In genomic region chr21:35217504-35218060, GRCh38 we compare ENCODE assay signal across 8 cellular contexts.
DNase-seq lines count a peak whose midpoint lies in the region; ATAC-seq and TF ChIP-seq lines count a peak whose summit lies in the region.

No MANE protein-coding gene starts in this region.

- ATAC-seq in HCT116 (peak; percentile 97), GM21786 (IDR thresholded peaks at IDR 0.05; ENCODE audit: unreplicated experiment) (no peak)

- DNase-seq in AG08396 (ENCODE audit: low spot score): peak; percentile 56
- peak; percentile 98 for DNase-seq in HCT116 (ENCODE audit: low read depth, low spot score)
- DNase-seq in iPS DF 4.7 (ENCODE audit: extremely low read depth, low spot score): peak; percentile 19
- DNase-seq in GOT3 (lab: John Stamatoyannopoulos, UW): no peak
- no peak for DNase-seq in NCI-H2107 (lab: John Stamatoyannopoulos, UW)
- DNase-seq in ascending aorta (ENCODE audit: low spot score in 2 of 2): no peak

- peak overlapping the region; percentile 23 for H3K9ac ChIP-seq in HCT116 (ENCODE audit: low read length)

- H3K9me2 ChIP-seq in HCT116 (ENCODE audit: insufficient read depth): no peaks in the 10 kb centered on the region

- H3K27me3 ChIP-seq in HCT116 (ENCODE audit: insufficient read depth, low read length) (no peaks in the 10 kb centered on the region), ascending aorta (no peaks in the 10 kb centered on the region)

- H3K27ac ChIP-seq in HCT116 (ENCODE audit: low read depth, low read length) (peak overlapping the region; percentile 68; the same call in 1 of the 2 replicates), VCaP (peak overlapping the region; percentile 70), ascending aorta (no peak overlapping the region)

- H2AFZ ChIP-seq in HCT116 (ENCODE audit: low read depth, low read length, poor library complexity, severe bottlenecking): no peak overlapping the region

- TF ChIP-seq CTCF in HCT116 (IDR thresholded peaks at IDR 0.05 in 2 of 3, conservative IDR thresholded peaks at IDR 0.05 in 1 of 3; ENCODE audit: borderline replicate concordance in 1 of 3, insufficient read depth in 1 of 3, low read depth in 2 of 3, low read length in 2 of 3): no peak
- TF ChIP-seq CTCF in VCaP (conservative IDR thresholded peaks at IDR 0.05): no peak
- TF ChIP-seq CTCF in ascending aorta (IDR thresholded peaks at IDR 0.05): no peak

- H3K9me3 ChIP-seq in HCT116 (ENCODE audit: control insufficient read depth in 1 of 2, insufficient read depth in 1 of 2, low read depth in 1 of 2, low read length in 2 of 2) (no peaks in the 10 kb centered on the region), ascending aorta (no peaks in the 10 kb centered on the region)

- RAD21 ChIA-PET in HCT116 (lab: Charles Lee; ENCODE audit: low non-redundant PET in 1 of 2, low total read pairs in 2 of 2, uncharacterized antibody in 2 of 2, unreplicated experiment in 2 of 2): interaction anchor here in 1 of 2 experiments (1.0 kb wide), 1 partner anchor 166 kb away, joined by 4 read pairs; no protein-coding TSS in a partner anchor

- POLR2A ChIA-PET in HCT116 (lab: Charles Lee): interaction anchor here (1.0 to 3.9 kb wide), 5 partner anchors 9 to 39 kb away, joined by 3 to 13 read pairs (median 5); no protein-coding TSS in a partner anchor

- CTCF ChIA-PET in HCT116 (lab: Charles Lee): no interaction called here

- peak; percentile 35; the same call in 1 of the 2 replicates for TF ChIP-seq RAD21 in HCT116 (IDR thresholded peaks at IDR 0.05; ENCODE audit: low read depth)

- H3K4me1 ChIP-seq in HCT116 (ENCODE audit: control insufficient read depth in 1 of 2, insufficient read depth in 2 of 2, low read length in 2 of 2) (peaks cover 28 to 46% of the 10 kb centered on the region in 2 experiments), ascending aorta (no peaks in the 10 kb centered on the region)

- H4K20me1 ChIP-seq in HCT116 (ENCODE audit: insufficient read depth): no peaks in the 10 kb centered on the region

- H3K4me2 ChIP-seq in HCT116 (ENCODE audit: low read length): peak overlapping the region; percentile 56

- no peaks in the 10 kb centered on the region for H3K79me2 ChIP-seq in HCT116 (ENCODE audit: insufficient read depth, low read length)

- H3K36me3 ChIP-seq in HCT116 (ENCODE audit: control insufficient read depth in 1 of 2, insufficient read depth in 2 of 2, low read length in 2 of 2) (no peaks in the 10 kb centered on the region), ascending aorta (no peaks in the 10 kb centered on the region)

- no TSS peak for BruUV-seq in HCT116 (replicated peaks; lab: Mats Ljungman, UMichigan)

- no peak for TF ChIP-seq POLR2A in HCT116 (IDR thresholded peaks at IDR 0.05; ENCODE audit: borderline replicate concordance, extremely low read depth, insufficient read depth, insufficient read length)

- H3K4me3 ChIP-seq in HCT116 (replicated peaks in 1 of 2; ENCODE audit: low read depth in 1 of 2, low read length in 2 of 2) (peak overlapping the region in 1 of 2 experiments; percentile 5; a peak in 1 of 4 replicates), ascending aorta (no peak overlapping the region)

- intact Hi-C loops in HCT116 (cut with micrococcal nuclease) (loop anchor here (1.0 to 5.0 kb wide), 2 partner anchors 39 to 330 kb away; no protein-coding TSS in a partner anchor), ascending aorta (cut with DNase I) (no loop called here)

TF ChIP-seq in HCT116, 20 proteins besides CTCF, POLR2A, EP300 and RAD21:
- peak; percentile 86 for TF ChIP-seq CEBPB (IDR thresholded peaks at IDR 0.05; ENCODE audit: low read depth)
- no peak for TF ChIP-seq REST (IDR thresholded peaks at IDR 0.05; ENCODE audit: low read depth)
- TF ChIP-seq MAX (IDR thresholded peaks at IDR 0.05): peak; percentile 89
- no peak for TF ChIP-seq EZH2phosphoT487 (IDR thresholded peaks at IDR 0.05; ENCODE audit: borderline replicate concordance)
- TF ChIP-seq ZFX (IDR thresholded peaks at IDR 0.05): no peak
- peak; percentile 26; the same call in 1 of the 2 replicates for TF ChIP-seq ATF3 (IDR thresholded peaks at IDR 0.05)
- peak; percentile 54; the same call in 1 of the 2 replicates for TF ChIP-seq SRF (IDR thresholded peaks at IDR 0.05; ENCODE audit: low read depth)
- TF ChIP-seq ZBTB33 (IDR thresholded peaks at IDR 0.05; ENCODE audit: extremely low read depth, insufficient replicate concordance, low read length): no peak
- peak; percentile 84 for TF ChIP-seq JUND (IDR thresholded peaks at IDR 0.05)
- TF ChIP-seq CBX3 (IDR thresholded peaks at IDR 0.05; ENCODE audit: low read depth): peak; percentile 83
- TF ChIP-seq EGR1 (IDR thresholded peaks at IDR 0.05; ENCODE audit: low read depth): no peak
- TF ChIP-seq SIN3A (IDR thresholded peaks at IDR 0.05; ENCODE audit: low read depth): peak; percentile 45; the same call in 1 of the 2 replicates
- peak; percentile 87 for TF ChIP-seq SP1 (IDR thresholded peaks at IDR 0.05; ENCODE audit: low read depth)
- peak; percentile 75 for TF ChIP-seq FOSL1 (IDR thresholded peaks at IDR 0.05; ENCODE audit: low read depth)
- peak; percentile 43; the same call in 1 of the 2 replicates for TF ChIP-seq POLR2AphosphoS5 (IDR thresholded peaks at IDR 0.05; ENCODE audit: low read depth, low read length)

Comparison
In these comparisons a context has a peak if more than half of its experiments do, and no peak if none do; other contexts are left out.
1. DNase-seq: peak in AG08396 (single experiment), HCT116 (single experiment) and iPS DF 4.7 (single experiment); none in GOT3 (single experiment), NCI-H2107 (single experiment) and ascending aorta (0 of 2).
2. H3K27ac ChIP-seq: peak in HCT116 (single experiment) and VCaP (single experiment); none in ascending aorta (0 of 2).